Comparison of ENCODE assay signal across 18 cellular contexts in the genomic region with DNA sequence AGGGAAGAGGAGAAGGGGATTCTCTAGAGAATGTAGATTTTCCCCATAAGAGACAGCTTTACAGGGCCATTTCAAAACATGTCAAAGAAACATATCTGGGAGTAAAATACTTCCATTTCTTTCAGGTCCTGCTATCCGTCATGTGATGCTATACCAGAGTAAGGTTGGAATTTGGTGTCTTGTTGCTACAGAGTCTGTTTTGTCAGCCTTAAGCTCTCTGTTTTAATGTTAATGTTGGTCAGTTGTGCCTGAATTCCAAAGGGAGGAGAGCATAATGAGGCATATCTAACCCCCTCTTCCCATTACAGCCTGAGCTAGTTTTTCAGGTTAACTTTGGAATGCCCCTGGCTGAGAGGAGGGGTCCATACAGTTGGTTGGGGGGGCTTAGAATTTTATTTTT.
DNase-seq lines count a peak whose midpoint lies in the region; ATAC-seq and TF ChIP-seq lines count a peak whose summit lies in the region.
"Had no signal": no experiment of that assay in that cellular context is flagged by ENCODE, and none has a peak within 500 bp of the region (broad histone marks: within the 10 kb centered on the region; RNA-seq: fewer than 3 reads in every experiment).

No MANE protein-coding gene starts in this region.

- H3K9ac ChIP-seq in HUES48 (ENCODE audit: low read depth, low read length) (no peak overlapping the region), mesendoderm (ENCODE audit: low read length) (no peak overlapping the region)

- H3K9me3 Mint-ChIP-seq in WTC11 (peaks cover 40% of the 10 kb centered on the region), MCF 10A (ENCODE audit: unreplicated experiment) (no peaks in the 10 kb centered on the region)
- H3K9me3 Mint-ChIP-seq: CD4-positive, alpha-beta T cell; HFFc6 had no signal

- H3K23ac ChIP-seq in mesendoderm (ENCODE audit: low read length) = no peak overlapping the region

- no peak overlapping the region for H3K4ac ChIP-seq in mesendoderm (ENCODE audit: low read depth, low read length)

- no peak overlapping the region for H4K8ac ChIP-seq in mesendoderm (ENCODE audit: low read depth, low read length)

- H3K27me3 Mint-ChIP-seq in WTC11 (ENCODE audit: low read depth) = no peaks in the 10 kb centered on the region
- no peaks in the 10 kb centered on the region for H3K27me3 Mint-ChIP-seq in MCF 10A (ENCODE audit: insufficient read depth, unreplicated experiment)

- WGBS in mesendoderm (ENCODE audit: extremely low coverage, insufficient coverage, low lambda C conversion rate) = no CpG with 5 or more reads among the region's 1 CpG
- 96% methylated on average over 1 of the region's 1 CpG for WGBS in right cardiac atrium

- no peaks in the 10 kb centered on the region for H3K4me1 ChIP-seq in HUES48 (ENCODE audit: control insufficient read depth, insufficient read depth, low read length)
- no peaks in the 10 kb centered on the region for H3K4me1 ChIP-seq in mesendoderm (ENCODE audit: control insufficient read depth, low read depth, low read length)
- no peaks in the 10 kb centered on the region for H3K4me1 ChIP-seq in right cardiac atrium (ENCODE audit: control insufficient read depth, insufficient read depth, low read length)
- H3K4me1 ChIP-seq: A549 had no signal

- CTCF ChIA-PET in WTC11 (lab: Charles Lee) = interaction anchor here (1.1 kb wide), 1 partner anchor 24 kb away, joined by 3 read pairs; no protein-coding TSS in a partner anchor
- CTCF ChIA-PET in MCF 10A (lab: Yijun Ruan, JAX) = interaction anchor here (1.0 kb wide), 1 partner anchor 14 kb away, joined by 4 read pairs; no protein-coding TSS in a partner anchor

- H3K18ac ChIP-seq in mesendoderm (ENCODE audit: low read length) = no peak overlapping the region

- H3K27ac ChIP-seq in HUES48 (ENCODE audit: low read depth, low read length) (peak overlapping the region; percentile 79), mesendoderm (ENCODE audit: low read depth, low read length) (no peak overlapping the region), right cardiac atrium (ENCODE audit: low read length) (no peak overlapping the region)
- H3K27ac ChIP-seq: 22Rv1, A549, C4-2B had no signal

- POLR2A ChIA-PET in WTC11 (lab: Charles Lee) = no interaction called here
- POLR2A ChIA-PET in MCF 10A (lab: Yijun Ruan, JAX) = interaction anchor here (1.0 kb wide), 1 partner anchor 20 kb away, joined by 3 read pairs; no protein-coding TSS in a partner anchor

- H2BK5ac ChIP-seq in mesendoderm (ENCODE audit: low read length) = no peak overlapping the region

- 0 out of 2 replicates have a peak overlapping the region, but pooled peaks have one; percentile 1 for H3K4me3 ChIP-seq in HUES48 (ENCODE audit: low read depth, low read length)
- no peak overlapping the region for H3K4me3 ChIP-seq in mesendoderm (ENCODE audit: low read length)
- H3K4me3 ChIP-seq in right cardiac atrium (ENCODE audit: low read length) = no peak overlapping the region
- H3K4me3 ChIP-seq: A549 had no signal

- no peak overlapping the region for H2BK120ac ChIP-seq in mesendoderm (ENCODE audit: low read depth, low read length)

- peak; percentile 32 for DNase-seq in ELF-1 (ENCODE audit: low read depth, low spot score)
- DNase-seq in WTC11 (ENCODE audit: low spot score) = no peak
- peak; percentile 40 for DNase-seq in mesendoderm
- DNase-seq in right cardiac atrium = no peak
- no peak for DNase-seq in stimulated activated naive CD4-positive, alpha-beta T cell treated with Interleukin-2 at 50 U/mL for 16 hours (lab: John Stamatoyannopoulos, UW)
- DNase-seq in MCF 10A (ENCODE audit: unreplicated experiment) = no peak
- DNase-seq: AML-193; Caco-2; CD4-positive, alpha-beta T cell; GDM1; HFFc6; IMR-90; KBM-7 had no signal

- H3K36me3 Mint-ChIP-seq in WTC11 (peaks cover 35% of the 10 kb centered on the region), MCF 10A (ENCODE audit: insufficient read depth, unreplicated experiment) (peaks cover 5% of the 10 kb centered on the region)

- intact Hi-C loops in right cardiac atrium (cut with DNase I) = no loop called here
- intact Hi-C loops in MCF 10A (cut with micrococcal nuclease) = no loop called here

- H3K9me3 ChIP-seq in HUES48 (ENCODE audit: control insufficient read depth, insufficient read depth, low read length) (peaks cover 23% of the 10 kb centered on the region), right cardiac atrium (ENCODE audit: control insufficient read depth, low read length) (no peaks in the 10 kb centered on the region)
- H3K9me3 ChIP-seq: A549 had no signal

- H3K79me2 ChIP-seq in mesendoderm (ENCODE audit: control insufficient read depth, insufficient read depth, low read length) = no peaks in the 10 kb centered on the region

- H3K27me3 ChIP-seq in HUES48 (ENCODE audit: control insufficient read depth, insufficient read depth, low read length) = no peaks in the 10 kb centered on the region
- no peaks in the 10 kb centered on the region for H3K27me3 ChIP-seq in mesendoderm (ENCODE audit: insufficient read depth, low read length, poor library complexity)
- H3K27me3 ChIP-seq in right cardiac atrium (ENCODE audit: control insufficient read depth, insufficient read depth) = no peaks in the 10 kb centered on the region

- ATAC-seq in WTC11 = peak; percentile 81
- ATAC-seq in right cardiac atrium = no peak
- ATAC-seq: A549, HCT116 had no signal

- H3K79me1 ChIP-seq in mesendoderm (ENCODE audit: low read length) = no peaks in the 10 kb centered on the region

- BruUV-seq in MCF 10A (replicated peaks; lab: Mats Ljungman, UMichigan) = no TSS peak

- H3K56ac ChIP-seq in mesendoderm (ENCODE audit: low read length) = no peak overlapping the region

- no peak overlapping the region for H3K4me2 ChIP-seq in mesendoderm (ENCODE audit: low read length)
- H3K4me2 ChIP-seq: A549 had no signal

- no peaks in the 10 kb centered on the region for H3K36me3 ChIP-seq in HUES48 (ENCODE audit: control insufficient read depth, insufficient read depth, low read length)
- H3K36me3 ChIP-seq in mesendoderm (ENCODE audit: control insufficient read depth, insufficient read depth, low read length) = no peaks in the 10 kb centered on the region

- H2AK5ac ChIP-seq in mesendoderm (ENCODE audit: low read length) = no peak overlapping the region

- H3K27ac Mint-ChIP-seq in WTC11 (no peak overlapping the region), MCF 10A (ENCODE audit: low read depth, unreplicated experiment) (no peak overlapping the region)
- H3K27ac Mint-ChIP-seq: CD4-positive, alpha-beta T cell; HFFc6 had no signal

- TF ChIP-seq CTCF in WTC11 (IDR thresholded peaks at IDR 0.05) (no peak), MCF 10A (IDR thresholded peaks at IDR 0.05; ENCODE audit: unreplicated experiment) (no peak)

- H3K4me1 Mint-ChIP-seq in WTC11 (peaks cover 4% of the 10 kb centered on the region; the same call in 1 of the 2 replicates), MCF 10A (ENCODE audit: insufficient read depth, unreplicated experiment) (peaks cover 6% of the 10 kb centered on the region)

- no peak overlapping the region for H4K5ac ChIP-seq in mesendoderm (ENCODE audit: low read length)

- no peak overlapping the region for H2BK15ac ChIP-seq in mesendoderm (replicated peaks; ENCODE audit: low read depth)

- H3K4me3 Mint-ChIP-seq in WTC11 (no peak overlapping the region), MCF 10A (ENCODE audit: unreplicated experiment) (no peak overlapping the region)
- H3K4me3 Mint-ChIP-seq: CD4-positive, alpha-beta T cell; HFFc6 had no signal

TF ChIP-seq in WTC11, 78 proteins besides CTCF, POLR2A, EP300 and RAD21:
- TF ChIP-seq ATF1 (CRISPR knock-in tag; IDR thresholded peaks at IDR 0.05) (no peak), SMAD3 (CRISPR knock-in tag; IDR thresholded peaks at IDR 0.05; ENCODE audit: borderline replicate concordance) (no peak), EMX1 (CRISPR knock-in tag; IDR thresholded peaks at IDR 0.05) (no peak), IRF2 (CRISPR knock-in tag; IDR thresholded peaks at IDR 0.05; ENCODE audit: borderline replicate concordance, low read depth) (no peak), TEAD1 (CRISPR knock-in tag; IDR thresholded peaks at IDR 0.05) (no peak), NFE2L1 (CRISPR knock-in tag; IDR thresholded peaks at IDR 0.05) (no peak)
- TF ChIP-seq, protein P1, sequence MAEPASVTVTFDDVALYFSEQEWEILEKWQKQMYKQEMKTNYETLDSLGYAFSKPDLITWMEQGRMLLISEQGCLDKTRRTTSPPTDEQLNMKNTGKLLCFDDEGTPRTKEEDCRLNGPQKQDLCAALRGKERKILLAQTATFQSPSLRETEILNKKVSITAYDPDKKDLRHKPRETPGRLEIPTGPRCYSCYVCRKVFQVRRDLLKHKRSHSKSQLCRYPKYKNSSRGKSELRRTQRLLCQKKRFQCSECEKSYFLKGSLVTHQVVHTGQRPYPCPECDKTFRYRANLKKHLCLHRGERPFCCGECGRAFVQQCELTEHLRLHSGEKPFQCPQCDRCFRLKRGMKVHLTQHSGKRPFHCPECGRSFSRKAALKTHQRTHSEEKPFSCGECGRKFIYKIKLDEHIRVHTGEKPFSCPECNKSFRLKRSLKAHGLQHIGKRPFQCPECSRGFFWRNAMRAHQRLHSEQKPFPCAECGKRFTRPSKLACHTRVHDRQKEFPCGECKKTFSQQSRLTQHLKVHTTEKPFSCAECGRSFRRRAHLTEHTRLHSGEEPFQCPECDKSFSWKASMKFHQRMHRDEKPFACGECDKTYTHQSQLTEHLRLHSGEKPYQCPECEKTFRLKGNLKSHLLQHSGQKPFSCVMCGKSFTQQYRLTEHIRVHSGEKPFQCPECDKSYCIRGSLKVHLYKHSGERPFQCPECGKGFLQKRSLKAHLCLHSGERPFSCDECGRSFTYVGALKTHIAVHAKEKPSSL (CRISPR knock-in tag; conservative IDR thresholded peaks at IDR 0.05) = no peak

Comparison
In these comparisons a context has a peak if more than half of its experiments do, and no peak if none do; other contexts are left out.
1. DNase-seq: peak in ELF-1 (single experiment) and mesendoderm (single experiment); none in WTC11 (single experiment), right cardiac atrium (0 of 3), stimulated activated naive CD4-positive, alpha-beta T cell treated with Interleukin-2 at 50 U/mL for 16 hours (single experiment) and MCF 10A (single experiment).